9 cellular contexts compared by ENCODE assay signal in genomic region chr14:50002926-50003212, GRCh38.
A peak's percentile ranks its signal among the peaks of the same experiment; 100 is the strongest.
DNase-seq lines count a peak whose midpoint lies in the region; ATAC-seq and TF ChIP-seq lines count a peak whose summit lies in the region.
"Had no signal": no experiment of that assay in that cellular context is flagged by ENCODE, and none has a peak within 500 bp of the region (broad histone marks: within the 10 kb centered on the region; RNA-seq: fewer than 3 reads in every experiment).

No MANE protein-coding gene starts in this region.

- H3K27me3 ChIP-seq in naive thymus-derived CD4-positive, alpha-beta T cell (ENCODE audit: control insufficient read depth in 2 of 2, insufficient read depth in 2 of 2, low read length in 2 of 2) = no peaks in the 10 kb centered on the region

- H3K36me3 ChIP-seq in KOPT-K1 (ENCODE audit: insufficient read depth, low read length) = no peaks in the 10 kb centered on the region
- no peaks in the 10 kb centered on the region for H3K36me3 ChIP-seq in naive thymus-derived CD4-positive, alpha-beta T cell (ENCODE audit: control insufficient read depth in 2 of 3, insufficient read depth in 3 of 3, low read length in 3 of 3)

- H3K36me3 Mint-ChIP-seq in naive thymus-derived CD4-positive, alpha-beta T cell = peaks cover 0 to 6% (median 0%) of the 10 kb centered on the region in 5 donors

- H3K9me3 ChIP-seq in KOPT-K1 (ENCODE audit: insufficient read depth, low read length, poor library complexity, severe bottlenecking) = no peaks in the 10 kb centered on the region
- no peaks in the 10 kb centered on the region for H3K9me3 ChIP-seq in naive thymus-derived CD4-positive, alpha-beta T cell (ENCODE audit: control insufficient read depth in 2 of 3, low read length in 3 of 3)

- CTCF ChIA-PET in naive thymus-derived CD4-positive, alpha-beta T cell (lab: Charles Lee) = interaction anchor here (1.1 to 5.8 kb wide), 7 partner anchors 23 to 141 kb away, joined by 3 to 39 read pairs (median 7); no protein-coding TSS in a partner anchor

- DNase-seq in AG09309 (ENCODE audit: low read depth) = no peak
- peak in 1 of 9 donors; percentile 2 for DNase-seq in naive thymus-derived CD4-positive, alpha-beta T cell
- no peak for DNase-seq in HUDEP-2 (lab: John Stamatoyannopoulos, UW; ENCODE audit: unreplicated experiment in 76 of 76)
- DNase-seq in NCI-H128 (lab: John Stamatoyannopoulos, UW; ENCODE audit: unreplicated experiment) = no peak
- DNase-seq in effector CD4-positive, alpha-beta T cell = no peak
- DNase-seq: NCI-H446 treated with DMSO at 0.1 percent for 48 hours had no signal

- H3K27ac Mint-ChIP-seq in naive thymus-derived CD4-positive, alpha-beta T cell = peak overlapping the region; percentile 90 to 99 (median 98)

- peak overlapping the region; percentile 46 for H3K4me3 ChIP-seq in AG09309 (ENCODE audit: control insufficient read depth, low read depth, low read length)
- peak overlapping the region; percentile 64 for H3K4me3 ChIP-seq in naive thymus-derived CD4-positive, alpha-beta T cell (ENCODE audit: low read length)

- intact Hi-C loops in naive thymus-derived CD4-positive, alpha-beta T cell (cut with micrococcal nuclease) = loop anchor here (1.0 to 5.0 kb wide), 14 partner anchors 37 to 381 kb away; partner anchors contain the start of genes SOS2 (in 2 of the 2), DMAC2L (in 1 of the 2), KLHDC2 (in 1 of the 2) and L2HGDH (in 1 of the 2)

- H3K27me3 Mint-ChIP-seq in naive thymus-derived CD4-positive, alpha-beta T cell = no peaks in the 10 kb centered on the region

- peak overlapping the region; percentile 74 to 95 (median 90) for H3K4me3 Mint-ChIP-seq in naive thymus-derived CD4-positive, alpha-beta T cell

- H3K9me3 Mint-ChIP-seq in naive thymus-derived CD4-positive, alpha-beta T cell = peaks cover 0 to 1% (median 0%) of the 10 kb centered on the region in 11 donors

- TF ChIP-seq CTCF in AG09309 (IDR thresholded peaks at IDR 0.05; ENCODE audit: control insufficient read depth, insufficient read depth, low read depth, low read length, missing control alignments) = no peak

- peaks cover 51 to 53% of the 10 kb centered on the region in 2 donors for H3K4me1 ChIP-seq in naive thymus-derived CD4-positive, alpha-beta T cell (ENCODE audit: control insufficient read depth in 2 of 2, insufficient read depth in 2 of 2, low read length in 2 of 2)

- H3K4me1 Mint-ChIP-seq in naive thymus-derived CD4-positive, alpha-beta T cell = peaks cover 40 to 68% (median 63%) of the 10 kb centered on the region in 7 donors

- ATAC-seq in naive thymus-derived CD4-positive, alpha-beta T cell = no peak
- no peak for ATAC-seq in GM18511 (IDR thresholded peaks at IDR 0.05; ENCODE audit: unreplicated experiment)

- POLR2A ChIA-PET in naive thymus-derived CD4-positive, alpha-beta T cell (lab: Charles Lee) = interaction anchor here (0.6 to 6.8 kb wide), 22 partner anchors 9 to 150 kb away, joined by 3 to 188 read pairs (median 12); partner anchors contain the start of genes ARF6 and NEMF

- H3K27ac ChIP-seq in KOPT-K1 (ENCODE audit: low read depth, low read length, poor library complexity, severe bottlenecking) = peak overlapping the region; percentile 87
- peak overlapping the region; percentile 47 for H3K27ac ChIP-seq in cingulate gyrus (ENCODE audit: low read depth, low read length)
- H3K27ac ChIP-seq in naive thymus-derived CD4-positive, alpha-beta T cell (ENCODE audit: low read depth, low read length) = peak overlapping the region; percentile 90
